Comparison of ENCODE assay signal across 9 cellular contexts in genomic region chr6:16420715-16421461, GRCh38.
DNase-seq lines count a peak whose midpoint lies in the region; ATAC-seq and TF ChIP-seq lines count a peak whose summit lies in the region.
"Had no signal": no experiment of that assay in that cellular context is flagged by ENCODE, and none has a peak within 500 bp of the region (broad histone marks: within the 10 kb centered on the region; RNA-seq: fewer than 3 reads in every experiment).

No MANE protein-coding gene starts in this region.

- peak; percentile 43 to 50 for DNase-seq in activated CD4-positive, alpha-beta T cell treated with anti-CD3 and anti-CD28 coated beads for 4 hours
- DNase-seq in left cardiac atrium (no peak), thoracic aorta (ENCODE audit: low spot score) (no peak), DMS79 treated with DMSO at 0.1 percent for 48 hours (lab: John Stamatoyannopoulos, UW) (no peak), NCI-H187 (lab: John Stamatoyannopoulos, UW) (no peak)

- peak overlapping the region; percentile 11 to 68 (median 47) for H3K4me2 ChIP-seq in BLaER1 treated with 17β-estradiol and CSF1 and Interleukin-3, amounts not matched to agents 10 nM and 100 nM

- peaks cover 15 to 26% (median 21%) of the 10 kb centered on the region in 10 experiments for H3K4me1 ChIP-seq in BLaER1 treated with 17β-estradiol and CSF1 and Interleukin-3, amounts not matched to agents 10 nM and 100 nM
- H3K4me1 ChIP-seq in thoracic aorta (ENCODE audit: control insufficient read depth in 1 of 2, low read depth in 2 of 2), result peaks cover 4 to 24% of the 10 kb centered on the region in 2 donors

- no peak overlapping the region for H3K4me3 ChIP-seq in BLaER1 treated with 17β-estradiol and CSF1 and Interleukin-3, amounts not matched to agents 10 nM and 100 nM
- peak overlapping the region; percentile 43 for H3K4me3 ChIP-seq in thoracic aorta
- H3K4me3 ChIP-seq: lung had no signal

- ATAC-seq in GM19372 (IDR thresholded peaks at IDR 0.05; ENCODE audit: low read depth, unreplicated experiment) (peak; percentile 58), HG03354 (IDR thresholded peaks at IDR 0.05; ENCODE audit: poor library complexity, severe bottlenecking, unreplicated experiment) (peak; percentile 73), left cardiac atrium (peak; percentile 54 to 66), thoracic aorta (ENCODE audit: insufficient number of reproducible peaks, low FRiP score, low read depth) (peak; percentile 57)

- no peaks in the 10 kb centered on the region for H3K27me3 ChIP-seq in BLaER1 treated with 17β-estradiol and CSF1 and Interleukin-3, amounts not matched to agents 10 nM and 100 nM
- no peaks in the 10 kb centered on the region for H3K27me3 ChIP-seq in thoracic aorta (replicated peaks; ENCODE audit: insufficient read depth)

- peaks cover 0 to 20% (median 0%) of the 10 kb centered on the region in 11 experiments; a peak in 2 of 22 replicates for H3K36me3 ChIP-seq in BLaER1 treated with 17β-estradiol and CSF1 and Interleukin-3, amounts not matched to agents 10 nM and 100 nM
- no peaks in the 10 kb centered on the region for H3K36me3 ChIP-seq in thoracic aorta

- H3K9ac ChIP-seq in BLaER1 treated with 17β-estradiol and CSF1 and Interleukin-3, amounts not matched to agents 10 nM and 100 nM, result peak overlapping the region in 8 of 11 experiments; percentile 1 to 51 (median 14); a peak in 9 of 22 replicates

- no peaks in the 10 kb centered on the region for H3K9me3 ChIP-seq in BLaER1 treated with 17β-estradiol and CSF1 and Interleukin-3, amounts not matched to agents 10 nM and 100 nM (replicated peaks in 1 of 11)
- H3K9me3 ChIP-seq in thoracic aorta, result no peaks in the 10 kb centered on the region

- H3K27ac ChIP-seq in BLaER1 treated with 17β-estradiol and CSF1 and Interleukin-3, amounts not matched to agents 10 nM and 100 nM, result peak overlapping the region in 10 of 11 experiments; percentile 1 to 67 (median 42); a peak in 13 of 22 replicates
- peak overlapping the region; percentile 19 to 25 for H3K27ac ChIP-seq in thoracic aorta

- H4K20me1 ChIP-seq in BLaER1 treated with 17β-estradiol and CSF1 and Interleukin-3, amounts not matched to agents 10 nM and 100 nM, result peaks cover 0 to 21% (median 0%) of the 10 kb centered on the region in 11 experiments; a peak in 3 of 22 replicates

- intact Hi-C loops in left cardiac atrium (cut with DNase I), result no loop called here

- no peak for TF ChIP-seq CTCF in thoracic aorta (IDR thresholded peaks at IDR 0.05)

Comparison
In these comparisons a context has a peak if more than half of its experiments do, and no peak if none do; other contexts are left out.
1. DNase-seq: peak in activated CD4-positive, alpha-beta T cell treated with anti-CD3 and anti-CD28 coated beads for 4 hours (2 of 2); none in left cardiac atrium (single experiment), thoracic aorta (single experiment), DMS79 treated with DMSO at 0.1 percent for 48 hours (single experiment) and NCI-H187 (0 of 2).
2. Peak in every context shown above with its lines, with median percentiles within 50 percentile points of each other: ATAC-seq.